7 cellular contexts compared by ENCODE assay signal in genomic region chr2:65227471-65228248, GRCh38. TPM values are rescaled to one million over a fixed set of nuclear protein-coding genes. Genes with fewer than 3 reads are reported as not detected.
A peak's percentile ranks its signal among the peaks of the same experiment; 100 is the strongest.
DNase-seq lines count a peak whose midpoint lies in the region; ATAC-seq and TF ChIP-seq lines count a peak whose summit lies in the region.

Gene ACTR2, plus strand, starts transcription at chr2:65227831. Its CDS starts 79 bp downstream, at chr2:65227910.

- H4K20me1 ChIP-seq in hepatocyte (ENCODE audit: insufficient read depth, poor library complexity, severe bottlenecking), result peaks cover 33% of the 10 kb centered on the region

- peak; percentile 53 for ATAC-seq in GM18508 (IDR thresholded peaks at IDR 0.05; ENCODE audit: insufficient read depth, unreplicated experiment)
- ATAC-seq in HG03025 (IDR thresholded peaks at IDR 0.05; ENCODE audit: low FRiP score, unreplicated experiment), result peak; percentile 84

- H3K79me2 ChIP-seq in hepatocyte, result peaks cover 61% of the 10 kb centered on the region

- peak; percentile 96 to 97 for DNase-seq in NCI-H2081 (lab: John Stamatoyannopoulos, UW)
- DNase-seq in T1000 (lab: John Stamatoyannopoulos, UW), result peak; percentile 91
- peak; percentile 99 for DNase-seq in astrocyte of the hippocampus (ENCODE audit: low read depth, low spot score)
- peak; percentile 97 for DNase-seq in hepatocyte (ENCODE audit: low spot score)
- DNase-seq in retina, result peak; percentile 99

- H3K4me1 ChIP-seq in hepatocyte (ENCODE audit: insufficient read depth), result peaks cover 14% of the 10 kb centered on the region

- H3K9me2 ChIP-seq in hepatocyte (replicated peaks; ENCODE audit: insufficient read depth), result no peaks in the 10 kb centered on the region

- H3K4me3 ChIP-seq in hepatocyte, result peak within 1 kb of the TSS; percentile 86

- H3K27me3 ChIP-seq in hepatocyte, result no peaks in the 10 kb centered on the region

- no peaks in the 10 kb centered on the region for H3K9me3 ChIP-seq in hepatocyte (ENCODE audit: low read depth)

- under 1% methylated on average over 67 of the region's 79 CpGs for WGBS in hepatocyte (ENCODE audit: low lambda C conversion rate, missing lambda C conversion rate)

- peak within 1 kb of the TSS; percentile 97 for H3K27ac ChIP-seq in hepatocyte

- peak within 1 kb of the TSS; percentile 92 for H3K4me2 ChIP-seq in hepatocyte

- H3K36me3 ChIP-seq in hepatocyte (replicated peaks; ENCODE audit: insufficient read depth, low read depth), result no peaks in the 10 kb centered on the region

- TF ChIP-seq CTCF in hepatocyte (IDR thresholded peaks at IDR 0.05; ENCODE audit: poor library complexity), result no peak

- peak within 1 kb of the TSS; percentile 78 for H2AFZ ChIP-seq in hepatocyte

RNA-seq across cellular contexts. Expression of gene ACTR2, which starts in this region (rescaled TPM):
- total RNA-seq in hepatocyte, result 89.4 and 97.7 TPM in 2 replicates
- polyA plus RNA-seq in hepatocyte, result 60.9 and 75.6 TPM in 2 replicates

Comparison
In these comparisons a context has a peak if more than half of its experiments do, and no peak if none do; other contexts are left out.
1. Peak in every context shown above with its lines: DNase-seq, ATAC-seq, H3K4me3 ChIP-seq and H3K27ac ChIP-seq.